ENCODE assay signal across 12 cellular contexts in genomic region chr22:26322179-26322905, GRCh38.
DNase-seq lines count a peak whose midpoint lies in the region; ATAC-seq and TF ChIP-seq lines count a peak whose summit lies in the region.
"Had no signal": no experiment of that assay in that cellular context is flagged by ENCODE, and none has a peak within 500 bp of the region (broad histone marks: within the 10 kb centered on the region; RNA-seq: fewer than 3 reads in every experiment).

No MANE protein-coding gene starts in this region.

- H3K4me2 ChIP-seq in HCT116 (ENCODE audit: low read length), result peak overlapping the region; percentile 19

- no peaks in the 10 kb centered on the region for H3K9me2 ChIP-seq in HCT116 (ENCODE audit: insufficient read depth)

- TF ChIP-seq CTCF in A673 (conservative IDR thresholded peaks at IDR 0.05; ENCODE audit: low read depth, low read length) (no peak), HCT116 (IDR thresholded peaks at IDR 0.05 in 2 of 3, conservative IDR thresholded peaks at IDR 0.05 in 1 of 3; ENCODE audit: borderline replicate concordance in 1 of 3, insufficient read depth in 1 of 3, low read depth in 2 of 3, low read length in 2 of 3) (no peak), uterus (IDR thresholded peaks at IDR 0.05) (no peak)

- H3K27ac ChIP-seq in A673 (ENCODE audit: low read depth, low read length, poor library complexity, severe bottlenecking) (no peak overlapping the region), HCT116 (ENCODE audit: low read depth, low read length) (no peak overlapping the region), uterus (no peak overlapping the region)
- H3K27ac ChIP-seq: VCaP had no signal

- H3K4me1 Mint-ChIP-seq in stimulated activated effector memory CD8-positive, alpha-beta T cell treated with anti-CD3 and anti-CD28 coated beads, Interleukin-12 subunit alpha, Interleukin-12 subunit beta, amount 100 ng/mL, for 72 hours, result no peaks in the 10 kb centered on the region

- no peaks in the 10 kb centered on the region for H3K9me3 Mint-ChIP-seq in stimulated activated effector memory CD8-positive, alpha-beta T cell treated with anti-CD3 and anti-CD28 coated beads, Interleukin-12 subunit alpha, Interleukin-12 subunit beta, amount 100 ng/mL, for 72 hours

- H3K4me3 ChIP-seq in A673 (ENCODE audit: low read depth, low read length, poor library complexity, severe bottlenecking) (no peak overlapping the region), HCT116 (replicated peaks in 1 of 2; ENCODE audit: low read depth in 1 of 2, low read length in 2 of 2) (no peak overlapping the region), uterus (no peak overlapping the region)
- H3K4me3 ChIP-seq: GM12878 had no signal

- POLR2A ChIA-PET in A673 (lab: Charles Lee; ENCODE audit: low non-redundant PET) (no interaction called here), HCT116 (lab: Charles Lee) (no interaction called here)

- no peak for TF ChIP-seq POLR2A in HCT116 (IDR thresholded peaks at IDR 0.05; ENCODE audit: borderline replicate concordance, extremely low read depth, insufficient read depth, insufficient read length)
- TF ChIP-seq POLR2A in uterus (IDR thresholded peaks at IDR 0.05), result no peak

- intact Hi-C loops in A673 (cut with micrococcal nuclease; ENCODE audit: unreplicated experiment), result no loop called here
- intact Hi-C loops in HCT116 (cut with micrococcal nuclease), result no loop called here
- intact Hi-C loops in uterus (cut with DNase I; ENCODE audit: low total_unique reads), result no loop called here

- H4K20me1 ChIP-seq in HCT116 (ENCODE audit: insufficient read depth), result no peaks in the 10 kb centered on the region; the same call in 1 of the 2 replicates

- H3K9ac ChIP-seq in HCT116 (ENCODE audit: low read length), result no peak overlapping the region

- no peaks in the 10 kb centered on the region for H3K79me2 ChIP-seq in HCT116 (ENCODE audit: insufficient read depth, low read length)

- H2AFZ ChIP-seq in HCT116 (ENCODE audit: low read depth, low read length, poor library complexity, severe bottlenecking), result no peak overlapping the region

- H3K4me1 ChIP-seq in A673 (ENCODE audit: insufficient read depth, low read length, poor library complexity, severe bottlenecking) (no peaks in the 10 kb centered on the region), HCT116 (ENCODE audit: control insufficient read depth in 1 of 2, insufficient read depth in 2 of 2, low read length in 2 of 2) (peaks cover 0 to 19% of the 10 kb centered on the region in 2 experiments; a peak in 1 of 4 replicates), uterus (no peaks in the 10 kb centered on the region)

- CTCF ChIA-PET in A673 (lab: Charles Lee) (no interaction called here), HCT116 (lab: Charles Lee) (interaction anchor here (1.2 to 3.0 kb wide), 3 partner anchors 8 to 150 kb away, joined by 3 to 16 read pairs (median 13); no protein-coding TSS in a partner anchor)

- no peak for TF ChIP-seq RAD21 in HCT116 (IDR thresholded peaks at IDR 0.05; ENCODE audit: low read depth)

- ATAC-seq in HCT116 (peak; percentile 62), GM19351 (IDR thresholded peaks at IDR 0.05; ENCODE audit: unreplicated experiment) (no peak)
- ATAC-seq in stimulated activated effector memory CD8-positive, alpha-beta T cell treated with anti-CD3 and anti-CD28 coated beads, Interleukin-12 subunit alpha, Interleukin-12 subunit beta, amount 100 ng/mL, for 72 hours, result no peak
- ATAC-seq: GM12878 had no signal

- RAD21 ChIA-PET in HCT116 (lab: Charles Lee; ENCODE audit: low non-redundant PET in 1 of 2, low total read pairs in 2 of 2, uncharacterized antibody in 2 of 2, unreplicated experiment in 2 of 2), result no interaction called here

- H3K27me3 ChIP-seq in A673 (replicated peaks; ENCODE audit: insufficient read depth, low read depth, low read length, poor library complexity) (peaks cover 4% of the 10 kb centered on the region), HCT116 (ENCODE audit: insufficient read depth, low read length) (peaks cover 24% of the 10 kb centered on the region), uterus (no peaks in the 10 kb centered on the region)

- no peak overlapping the region for H3K4me3 Mint-ChIP-seq in stimulated activated effector memory CD8-positive, alpha-beta T cell treated with anti-CD3 and anti-CD28 coated beads, Interleukin-12 subunit alpha, Interleukin-12 subunit beta, amount 100 ng/mL, for 72 hours

- no peaks in the 10 kb centered on the region for H3K36me3 Mint-ChIP-seq in stimulated activated effector memory CD8-positive, alpha-beta T cell treated with anti-CD3 and anti-CD28 coated beads, Interleukin-12 subunit alpha, Interleukin-12 subunit beta, amount 100 ng/mL, for 72 hours

- H3K36me3 ChIP-seq in A673 (ENCODE audit: insufficient read depth, low read length, poor library complexity, severe bottlenecking) (no peaks in the 10 kb centered on the region), HCT116 (ENCODE audit: control insufficient read depth in 1 of 2, insufficient read depth in 2 of 2, low read length in 2 of 2) (no peaks in the 10 kb centered on the region), uterus (no peaks in the 10 kb centered on the region)

- H3K9me3 ChIP-seq in A673 (ENCODE audit: low read depth, low read length, poor library complexity, severe bottlenecking) (no peaks in the 10 kb centered on the region), HCT116 (ENCODE audit: control insufficient read depth in 1 of 2, insufficient read depth in 1 of 2, low read depth in 1 of 2, low read length in 2 of 2) (no peaks in the 10 kb centered on the region), uterus (no peaks in the 10 kb centered on the region)

- BruUV-seq in A673 (replicated peaks; lab: Mats Ljungman, UMichigan), result no TSS peak
- no TSS peak for BruUV-seq in HCT116 (replicated peaks; lab: Mats Ljungman, UMichigan)

- no peak overlapping the region for H3K27ac Mint-ChIP-seq in stimulated activated effector memory CD8-positive, alpha-beta T cell treated with anti-CD3 and anti-CD28 coated beads, Interleukin-12 subunit alpha, Interleukin-12 subunit beta, amount 100 ng/mL, for 72 hours

- DNase-seq in A673 (ENCODE audit: low spot score) (peak; percentile 12), HCT116 (ENCODE audit: low read depth, low spot score) (peak; percentile 8), SW 1271 (lab: John Stamatoyannopoulos, UW) (peak; percentile 48 to 88), fibroblast of the conjunctiva (ENCODE audit: low read depth) (peak; percentile 90), globus pallidus (ENCODE audit: low spot score) (no peak), uterus (no peak)
- no peak for DNase-seq in stimulated activated effector memory CD8-positive, alpha-beta T cell treated with anti-CD3 and anti-CD28 coated beads, Interleukin-12 subunit alpha, Interleukin-12 subunit beta, amount 100 ng/mL, for 72 hours (ENCODE audit: low spot score in 2 of 2)
- DNase-seq: left cardiac atrium, NCI-H1105 had no signal

TF ChIP-seq in HCT116, 20 proteins besides CTCF, POLR2A, EP300 and RAD21:
- TF ChIP-seq, protein P1, sequence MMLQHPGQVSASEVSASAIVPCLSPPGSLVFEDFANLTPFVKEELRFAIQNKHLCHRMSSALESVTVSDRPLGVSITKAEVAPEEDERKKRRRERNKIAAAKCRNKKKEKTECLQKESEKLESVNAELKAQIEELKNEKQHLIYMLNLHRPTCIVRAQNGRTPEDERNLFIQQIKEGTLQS (IDR thresholded peaks at IDR 0.05), result no peak
- TF ChIP-seq JUND (IDR thresholded peaks at IDR 0.05) (no peak), SRF (IDR thresholded peaks at IDR 0.05; ENCODE audit: low read depth) (no peak), POLR2AphosphoS5 (IDR thresholded peaks at IDR 0.05; ENCODE audit: low read depth, low read length) (no peak), REST (IDR thresholded peaks at IDR 0.05; ENCODE audit: low read depth) (no peak), EGR1 (IDR thresholded peaks at IDR 0.05; ENCODE audit: low read depth) (no peak), SIN3A (IDR thresholded peaks at IDR 0.05; ENCODE audit: low read depth) (no peak), CEBPB (IDR thresholded peaks at IDR 0.05; ENCODE audit: low read depth) (no peak), EZH2 (IDR thresholded peaks at IDR 0.05) (no peak)
TF ChIP-seq in HCT116: peak in this region for 0.

Comparison
In these comparisons a context has a peak if more than half of its experiments do, and no peak if none do; other contexts are left out.
1. DNase-seq: peak in A673 (single experiment), HCT116 (single experiment), SW 1271 (2 of 2) and fibroblast of the conjunctiva (single experiment); none in globus pallidus (single experiment), uterus (0 of 2) and stimulated activated effector memory CD8-positive, alpha-beta T cell treated with anti-CD3 and anti-CD28 coated beads, Interleukin-12 subunit alpha, Interleukin-12 subunit beta, amount 100 ng/mL, for 72 hours (0 of 2).